ENCODE assay signal across 9 cellular contexts in the genomic region with DNA sequence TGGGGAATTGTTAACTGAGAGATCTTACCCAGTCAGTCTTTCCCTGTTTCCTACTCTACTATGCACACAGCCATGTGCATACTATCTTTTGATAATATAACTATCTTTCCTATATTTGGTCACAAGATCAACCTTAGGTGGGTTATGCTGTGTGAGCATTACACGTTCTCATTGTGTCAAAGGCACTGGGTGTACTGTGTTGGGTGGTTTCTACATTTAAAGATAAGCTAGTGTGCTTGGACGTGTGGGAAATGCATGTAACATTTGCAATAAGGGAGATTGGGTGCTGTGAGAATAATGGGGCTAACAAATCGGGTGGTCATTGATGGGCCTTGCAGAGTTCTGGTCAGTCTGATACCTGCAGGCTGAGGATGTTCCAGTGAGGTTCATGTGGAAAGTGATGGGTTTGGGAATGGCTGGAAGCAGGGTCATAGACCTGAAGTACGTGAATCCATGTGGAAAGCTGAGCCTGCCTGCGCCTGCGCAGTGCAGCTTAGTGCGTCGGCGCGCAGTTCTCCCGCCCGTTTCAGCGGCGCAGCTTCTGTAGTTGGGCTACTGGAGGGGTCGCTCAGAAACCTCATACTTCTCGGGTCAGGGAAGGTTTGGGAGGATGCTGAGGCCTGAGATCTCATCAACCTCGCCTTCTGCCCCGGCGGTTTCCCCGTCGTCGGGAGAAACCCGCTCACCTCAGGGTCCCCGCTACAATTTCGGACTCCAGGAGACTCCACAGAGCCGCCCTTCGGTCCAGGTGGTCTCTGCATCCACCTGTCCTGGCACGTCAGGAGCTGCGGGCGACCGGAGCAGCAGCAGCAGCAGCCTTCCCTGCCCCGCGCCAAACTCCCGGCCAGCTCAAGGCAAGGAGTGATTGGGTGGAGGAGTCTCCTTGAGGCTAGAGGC. TPM values are rescaled to one million over a fixed set of nuclear protein-coding genes. Genes with fewer than 3 reads are reported as not detected.
DNase-seq lines count a peak whose midpoint lies in the region; ATAC-seq, FAIRE-seq and TF ChIP-seq lines count a peak whose summit lies in the region.
"Had no signal": no experiment of that assay in that cellular context is flagged by ENCODE, and none has a peak within 500 bp of the region (broad histone marks: within the 10 kb centered on the region; RNA-seq: fewer than 3 reads in every experiment).

Gene MSH4 (plus strand): TSS at position 507 of the 897 bp plus-strand sequence. CDS start 104 bp downstream, at position 611.

- H3K4me3 ChIP-seq in astrocyte (ENCODE audit: insufficient read depth, low read depth, low read length) (no peak within 1 kb of the TSS), smooth muscle cell (no peak within 1 kb of the TSS)

- H3K4me1 ChIP-seq in astrocyte (ENCODE audit: insufficient read depth, low read length) (no peaks in the 10 kb centered on the region), smooth muscle cell (ENCODE audit: low read depth) (no peaks in the 10 kb centered on the region)

- H2AFZ ChIP-seq in astrocyte (ENCODE audit: low read depth, low read length) (no peak within 1 kb of the TSS), smooth muscle cell (ENCODE audit: low read depth) (no peak within 1 kb of the TSS)

- DNase-seq in NCI-H524 (lab: John Stamatoyannopoulos, UW) (peak; percentile 38 to 70), NCI-H524 treated with DMSO at 0.1 percent for 48 hours (lab: John Stamatoyannopoulos, UW) (no peak), M059J (ENCODE audit: low read depth) (peak; percentile 21), astrocyte (ENCODE audit: low read depth) (no peak), progenitor cell of endocrine pancreas (ENCODE audit: low spot score, unreplicated experiment) (no peak), smooth muscle cell (lab: John Stamatoyannopoulos, UW; ENCODE audit: unreplicated experiment) (no peak), NCI-H2081 treated with DMSO at 0.1 percent for 48 hours (lab: John Stamatoyannopoulos, UW) (no peak)

- no peaks in the 10 kb centered on the region for H3K27me3 ChIP-seq in astrocyte (ENCODE audit: insufficient read depth, low read length)
- H3K27me3 ChIP-seq in smooth muscle cell (ENCODE audit: low read depth), result no peaks in the 10 kb centered on the region

- no peak for FAIRE-seq in astrocyte (lab: Jason Lieb, UNC)

- ATAC-seq in HG03175 (IDR thresholded peaks at IDR 0.05; ENCODE audit: unreplicated experiment), result no peak

- H3K36me3 Mint-ChIP-seq in astrocyte (ENCODE audit: low read depth, unreplicated experiment) (peaks cover 19% of the 10 kb centered on the region), progenitor cell of endocrine pancreas (ENCODE audit: insufficient read depth) (peaks cover 35% of the 10 kb centered on the region)

- H3K79me2 ChIP-seq in astrocyte (ENCODE audit: insufficient read depth, low read length) (peaks cover 16% of the 10 kb centered on the region), smooth muscle cell (ENCODE audit: low read depth) (peaks cover 6% of the 10 kb centered on the region)

- peaks cover 16% of the 10 kb centered on the region for H3K4me1 Mint-ChIP-seq in astrocyte (ENCODE audit: low read depth, unreplicated experiment)
- H3K4me1 Mint-ChIP-seq in progenitor cell of endocrine pancreas (ENCODE audit: low read depth), result no peaks in the 10 kb centered on the region

- peak within 1 kb of the TSS; percentile 31 for H3K27ac Mint-ChIP-seq in astrocyte (ENCODE audit: unreplicated experiment)
- peak within 1 kb of the TSS; percentile 0 for H3K27ac Mint-ChIP-seq in progenitor cell of endocrine pancreas

- H3K27me3 Mint-ChIP-seq in astrocyte (ENCODE audit: low read depth, unreplicated experiment) (no peaks in the 10 kb centered on the region), progenitor cell of endocrine pancreas (no peaks in the 10 kb centered on the region)

- peaks cover 36% of the 10 kb centered on the region for H3F3A ChIP-seq in smooth muscle cell (ENCODE audit: low read depth)

- H4K20me1 ChIP-seq in astrocyte (ENCODE audit: insufficient read depth, low read length), result peaks cover 55% of the 10 kb centered on the region
- peaks cover 44% of the 10 kb centered on the region for H4K20me1 ChIP-seq in smooth muscle cell (ENCODE audit: low read depth)

- 92% methylated on average over 34 of the region's 34 CpGs for WGBS in smooth muscle cell (ENCODE audit: low lambda C conversion rate)

- TF ChIP-seq CTCF in astrocyte (IDR thresholded peaks at IDR 0.05; ENCODE audit: insufficient read depth, low read depth, low read length), result no peak
- TF ChIP-seq CTCF in progenitor cell of endocrine pancreas (IDR thresholded peaks at IDR 0.05; ENCODE audit: unreplicated experiment), result no peak
- TF ChIP-seq CTCF in smooth muscle cell (IDR thresholded peaks at IDR 0.05; ENCODE audit: borderline replicate concordance, insufficient read depth, poor library complexity, severe bottlenecking), result no peak

- no peak within 1 kb of the TSS for H3K27ac ChIP-seq in astrocyte (ENCODE audit: low read depth, low read length)
- H3K27ac ChIP-seq in smooth muscle cell (ENCODE audit: low read depth), result no peak within 1 kb of the TSS

- H3K36me3 ChIP-seq in astrocyte (ENCODE audit: insufficient read depth, low read length) (peaks cover 56% of the 10 kb centered on the region), smooth muscle cell (ENCODE audit: low read depth) (peaks cover 14% of the 10 kb centered on the region)

- H3K4me2 ChIP-seq in astrocyte (ENCODE audit: low read length), result no peak within 1 kb of the TSS
- H3K4me2 ChIP-seq in smooth muscle cell, result no peak within 1 kb of the TSS

- no peak within 1 kb of the TSS for H3K9ac ChIP-seq in astrocyte (ENCODE audit: low read length)
- no peak within 1 kb of the TSS for H3K9ac ChIP-seq in smooth muscle cell (ENCODE audit: low read depth)

- H3K9me3 Mint-ChIP-seq in astrocyte (ENCODE audit: unreplicated experiment), result peaks cover 3% of the 10 kb centered on the region
- H3K9me3 Mint-ChIP-seq in progenitor cell of endocrine pancreas (ENCODE audit: low read depth), result no peaks in the 10 kb centered on the region

- no peak within 1 kb of the TSS for H3K4me3 Mint-ChIP-seq in astrocyte (ENCODE audit: unreplicated experiment)
- no peak within 1 kb of the TSS for H3K4me3 Mint-ChIP-seq in progenitor cell of endocrine pancreas (ENCODE audit: low read depth)

- H3K9me3 ChIP-seq in astrocyte (ENCODE audit: insufficient read depth, low read depth, low read length) (no peaks in the 10 kb centered on the region), smooth muscle cell (replicated peaks; ENCODE audit: low read depth) (no peaks in the 10 kb centered on the region)

RNA-seq across cellular contexts. Expression of gene MSH4, which starts in this region (rescaled TPM):
- total RNA-seq in M059J (2014; rRNA removed; shearing (Covaris generic)), result not detected in 2 replicates
- total RNA-seq in astrocyte (0.34 and 0.43 TPM in 2 replicates), progenitor cell of endocrine pancreas (0.55 and 0.57 TPM in 2 replicates), smooth muscle cell (not detected in 2 replicates)
- polyA plus RNA-seq in smooth muscle cell, result not detected in 2 replicates
- total RNA-seq: LHCN-M2 had no signal

Comparison
In these comparisons a context has a peak if more than half of its experiments do, and no peak if none do; other contexts are left out.
1. DNase-seq: peak in NCI-H524 (2 of 2); none in NCI-H524 treated with DMSO at 0.1 percent for 48 hours (single experiment), astrocyte (single experiment), progenitor cell of endocrine pancreas (single experiment), smooth muscle cell (single experiment) and NCI-H2081 treated with DMSO at 0.1 percent for 48 hours (single experiment).
2. Peak in DNase-seq in M059J; RNA of the gene not detected or under 1 TPM.